ENCODE assay signal across 1 cellular context in genomic region chrX:13653022-13653693, GRCh38.
TF ChIP-seq lines count a peak whose summit lies in the region.

A gene with protein sequence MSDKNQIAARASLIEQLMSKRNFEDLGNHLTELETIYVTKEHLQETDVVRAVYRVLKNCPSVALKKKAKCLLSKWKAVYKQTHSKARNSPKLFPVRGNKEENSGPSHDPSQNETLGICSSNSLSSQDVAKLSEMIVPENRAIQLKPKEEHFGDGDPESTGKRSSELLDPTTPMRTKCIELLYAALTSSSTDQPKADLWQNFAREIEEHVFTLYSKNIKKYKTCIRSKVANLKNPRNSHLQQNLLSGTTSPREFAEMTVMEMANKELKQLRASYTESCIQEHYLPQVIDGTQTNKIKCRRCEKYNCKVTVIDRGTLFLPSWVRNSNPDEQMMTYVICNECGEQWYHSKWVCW (plus strand): TSS chrX:13653141. CDS start chrX:13662509, 9,368 bp downstream.

TF ChIP-seq in HepG2, 621 proteins besides CTCF, POLR2A, EP300 and RAD21 (continued from another document and continues in another):
- TF ChIP-seq ZGPAT (CRISPR knock-in tag; IDR thresholded peaks at IDR 0.05) (peak; percentile 63), BCL6 (CRISPR knock-in tag; IDR thresholded peaks at IDR 0.05) (peak; percentile 7; the same call in 1 of the 2 replicates), JUN (CRISPR knock-in tag; IDR thresholded peaks at IDR 0.05) (0 out of 2 replicates have a peak, but pooled peaks have one; percentile 28), SPEN (CRISPR knock-in tag; IDR thresholded peaks at IDR 0.05; ENCODE audit: low read depth) (peak; percentile 82), ZFX (CRISPR knock-in tag; IDR thresholded peaks at IDR 0.05; ENCODE audit: low read depth) (peak; percentile 76), NR1H2 (CRISPR knock-in tag; IDR thresholded peaks at IDR 0.05; ENCODE audit: borderline replicate concordance, low read depth) (no peak), PHF20 (CRISPR knock-in tag; IDR thresholded peaks at IDR 0.05) (peak; percentile 70; the same call in 1 of the 2 replicates), NR2F6 (IDR thresholded peaks at IDR 0.05) (no peak), NR2F6 (CRISPR knock-in tag; IDR thresholded peaks at IDR 0.05) (0 out of 2 replicates have a peak, but pooled peaks have one; percentile 23), ZSCAN21 (CRISPR knock-in tag; IDR thresholded peaks at IDR 0.05; ENCODE audit: borderline replicate concordance) (0 out of 2 replicates have a peak, but pooled peaks have one; percentile 46), CEBPG (CRISPR knock-in tag; IDR thresholded peaks at IDR 0.05) (no peak), FOXO1 (CRISPR knock-in tag; IDR thresholded peaks at IDR 0.05) (peak; percentile 29; the same call in 1 of the 2 replicates), ZNF777 (CRISPR knock-in tag; IDR thresholded peaks at IDR 0.05) (peak; percentile 53), KDM2A (CRISPR knock-in tag; IDR thresholded peaks at IDR 0.05; ENCODE audit: borderline replicate concordance, low read depth) (peak; percentile 62; the same call in 1 of the 2 replicates), ARID4A (CRISPR knock-in tag; IDR thresholded peaks at IDR 0.05; ENCODE audit: borderline replicate concordance) (peak; percentile 76; the same call in 1 of the 2 replicates), ZNF557 (CRISPR knock-in tag; IDR thresholded peaks at IDR 0.05) (no peak), NFYB (CRISPR knock-in tag; IDR thresholded peaks at IDR 0.05) (peak; percentile 87), SALL1 (CRISPR knock-in tag; IDR thresholded peaks at IDR 0.05) (peak; percentile 70), NCOA2 (CRISPR knock-in tag; IDR thresholded peaks at IDR 0.05) (0 out of 2 replicates have a peak, but pooled peaks have one; percentile 10), YEATS4 (CRISPR knock-in tag; IDR thresholded peaks at IDR 0.05; ENCODE audit: borderline replicate concordance) (peak; percentile 73), ZNF607 (CRISPR knock-in tag; IDR thresholded peaks at IDR 0.05; ENCODE audit: borderline replicate concordance) (0 out of 2 replicates have a peak, but pooled peaks have one; percentile 53), MXI1 (IDR thresholded peaks at IDR 0.05; ENCODE audit: borderline replicate concordance, low read depth, low read length) (peak; percentile 42; the same call in 1 of the 3 replicates), ZNF614 (CRISPR knock-in tag; IDR thresholded peaks at IDR 0.05; ENCODE audit: borderline replicate concordance) (no peak; the same call in 1 of the 2 replicates), KLF16 (CRISPR knock-in tag; IDR thresholded peaks at IDR 0.05) (peak in 1 of 2 experiments; percentile 50; a peak in 2 of 4 replicates), NR2C2 (CRISPR knock-in tag; IDR thresholded peaks at IDR 0.05; ENCODE audit: borderline replicate concordance) (peak; percentile 43; the same call in 1 of the 2 replicates), ZNF781 (CRISPR knock-in tag; IDR thresholded peaks at IDR 0.05; ENCODE audit: borderline replicate concordance, not compliant biosample characterization) (no peak), SOX13 (IDR thresholded peaks at IDR 0.05) (no peak), SOX13 (CRISPR knock-in tag; conservative IDR thresholded peaks at IDR 0.05 in 1 of 2, IDR thresholded peaks at IDR 0.05 in 1 of 2) (peak in 1 of 2 experiments; percentile 17; a peak in 1 of 4 replicates), ZNF430 (CRISPR knock-in tag; IDR thresholded peaks at IDR 0.05) (0 out of 2 replicates have a peak, but pooled peaks have one; percentile 21), JUND (CRISPR knock-in tag; IDR thresholded peaks at IDR 0.05) (0 out of 2 replicates have a peak, but pooled peaks have one; percentile 44), RBFOX2 (IDR thresholded peaks at IDR 0.05; ENCODE audit: low read depth, low read length) (peak; percentile 82), ZNF605 (CRISPR knock-in tag; IDR thresholded peaks at IDR 0.05) (0 out of 2 replicates have a peak, but pooled peaks have one; percentile 43), ZNF768 (CRISPR knock-in tag; IDR thresholded peaks at IDR 0.05) (peak; percentile 21; the same call in 1 of the 2 replicates), POLR2AphosphoS5 (IDR thresholded peaks at IDR 0.05; ENCODE audit: low read depth, low read length) (peak; percentile 39; the same call in 1 of the 2 replicates), ZFY (CRISPR knock-in tag; IDR thresholded peaks at IDR 0.05) (peak; percentile 86), HNRNPLL (IDR thresholded peaks at IDR 0.05; ENCODE audit: low read depth, low read length, poor library complexity, severe bottlenecking) (peak; percentile 74), ZFP82 (CRISPR knock-in tag; IDR thresholded peaks at IDR 0.05; ENCODE audit: borderline replicate concordance) (no peak), GATAD1 (CRISPR knock-in tag; IDR thresholded peaks at IDR 0.05) (peak; percentile 68), TCF12 (IDR thresholded peaks at IDR 0.05) (no peak), TCF12 (CRISPR knock-in tag; IDR thresholded peaks at IDR 0.05) (no peak)
- TF ChIP-seq, protein P1, sequence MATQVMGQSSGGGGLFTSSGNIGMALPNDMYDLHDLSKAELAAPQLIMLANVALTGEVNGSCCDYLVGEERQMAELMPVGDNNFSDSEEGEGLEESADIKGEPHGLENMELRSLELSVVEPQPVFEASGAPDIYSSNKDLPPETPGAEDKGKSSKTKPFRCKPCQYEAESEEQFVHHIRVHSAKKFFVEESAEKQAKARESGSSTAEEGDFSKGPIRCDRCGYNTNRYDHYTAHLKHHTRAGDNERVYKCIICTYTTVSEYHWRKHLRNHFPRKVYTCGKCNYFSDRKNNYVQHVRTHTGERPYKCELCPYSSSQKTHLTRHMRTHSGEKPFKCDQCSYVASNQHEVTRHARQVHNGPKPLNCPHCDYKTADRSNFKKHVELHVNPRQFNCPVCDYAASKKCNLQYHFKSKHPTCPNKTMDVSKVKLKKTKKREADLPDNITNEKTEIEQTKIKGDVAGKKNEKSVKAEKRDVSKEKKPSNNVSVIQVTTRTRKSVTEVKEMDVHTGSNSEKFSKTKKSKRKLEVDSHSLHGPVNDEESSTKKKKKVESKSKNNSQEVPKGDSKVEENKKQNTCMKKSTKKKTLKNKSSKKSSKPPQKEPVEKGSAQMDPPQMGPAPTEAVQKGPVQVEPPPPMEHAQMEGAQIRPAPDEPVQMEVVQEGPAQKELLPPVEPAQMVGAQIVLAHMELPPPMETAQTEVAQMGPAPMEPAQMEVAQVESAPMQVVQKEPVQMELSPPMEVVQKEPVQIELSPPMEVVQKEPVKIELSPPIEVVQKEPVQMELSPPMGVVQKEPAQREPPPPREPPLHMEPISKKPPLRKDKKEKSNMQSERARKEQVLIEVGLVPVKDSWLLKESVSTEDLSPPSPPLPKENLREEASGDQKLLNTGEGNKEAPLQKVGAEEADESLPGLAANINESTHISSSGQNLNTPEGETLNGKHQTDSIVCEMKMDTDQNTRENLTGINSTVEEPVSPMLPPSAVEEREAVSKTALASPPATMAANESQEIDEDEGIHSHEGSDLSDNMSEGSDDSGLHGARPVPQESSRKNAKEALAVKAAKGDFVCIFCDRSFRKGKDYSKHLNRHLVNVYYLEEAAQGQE (IDR thresholded peaks at IDR 0.05; ENCODE audit: borderline replicate concordance in 1 of 2, low read depth in 1 of 2, low read length in 2 of 2): no peak
- TF ChIP-seq, protein P2, sequence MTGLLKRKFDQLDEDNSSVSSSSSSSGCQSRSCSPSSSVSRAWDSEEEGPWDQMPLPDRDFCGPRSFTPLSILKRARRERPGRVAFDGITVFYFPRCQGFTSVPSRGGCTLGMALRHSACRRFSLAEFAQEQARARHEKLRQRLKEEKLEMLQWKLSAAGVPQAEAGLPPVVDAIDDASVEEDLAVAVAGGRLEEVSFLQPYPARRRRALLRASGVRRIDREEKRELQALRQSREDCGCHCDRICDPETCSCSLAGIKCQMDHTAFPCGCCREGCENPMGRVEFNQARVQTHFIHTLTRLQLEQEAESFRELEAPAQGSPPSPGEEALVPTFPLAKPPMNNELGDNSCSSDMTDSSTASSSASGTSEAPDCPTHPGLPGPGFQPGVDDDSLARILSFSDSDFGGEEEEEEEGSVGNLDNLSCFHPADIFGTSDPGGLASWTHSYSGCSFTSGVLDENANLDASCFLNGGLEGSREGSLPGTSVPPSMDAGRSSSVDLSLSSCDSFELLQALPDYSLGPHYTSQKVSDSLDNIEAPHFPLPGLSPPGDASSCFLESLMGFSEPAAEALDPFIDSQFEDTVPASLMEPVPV (CRISPR knock-in tag; IDR thresholded peaks at IDR 0.05): no peak
- TF ChIP-seq, protein P3, sequence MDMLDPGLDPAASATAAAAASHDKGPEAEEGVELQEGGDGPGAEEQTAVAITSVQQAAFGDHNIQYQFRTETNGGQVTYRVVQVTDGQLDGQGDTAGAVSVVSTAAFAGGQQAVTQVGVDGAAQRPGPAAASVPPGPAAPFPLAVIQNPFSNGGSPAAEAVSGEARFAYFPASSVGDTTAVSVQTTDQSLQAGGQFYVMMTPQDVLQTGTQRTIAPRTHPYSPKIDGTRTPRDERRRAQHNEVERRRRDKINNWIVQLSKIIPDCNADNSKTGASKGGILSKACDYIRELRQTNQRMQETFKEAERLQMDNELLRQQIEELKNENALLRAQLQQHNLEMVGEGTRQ (IDR thresholded peaks at IDR 0.05; ENCODE audit: low read depth, low read length): peak; percentile 92
- TF ChIP-seq, protein P3 (CRISPR knock-in tag; IDR thresholded peaks at IDR 0.05; ENCODE audit: borderline replicate concordance): peak; percentile 96; the same call in 1 of the 2 replicates
- TF ChIP-seq, protein P4, sequence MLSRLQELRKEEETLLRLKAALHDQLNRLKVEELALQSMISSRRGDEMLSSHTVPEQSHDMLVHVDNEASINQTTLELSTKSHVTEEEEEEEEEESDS (CRISPR knock-in tag; IDR thresholded peaks at IDR 0.05; ENCODE audit: borderline replicate concordance): no peak
- TF ChIP-seq, protein P5, sequence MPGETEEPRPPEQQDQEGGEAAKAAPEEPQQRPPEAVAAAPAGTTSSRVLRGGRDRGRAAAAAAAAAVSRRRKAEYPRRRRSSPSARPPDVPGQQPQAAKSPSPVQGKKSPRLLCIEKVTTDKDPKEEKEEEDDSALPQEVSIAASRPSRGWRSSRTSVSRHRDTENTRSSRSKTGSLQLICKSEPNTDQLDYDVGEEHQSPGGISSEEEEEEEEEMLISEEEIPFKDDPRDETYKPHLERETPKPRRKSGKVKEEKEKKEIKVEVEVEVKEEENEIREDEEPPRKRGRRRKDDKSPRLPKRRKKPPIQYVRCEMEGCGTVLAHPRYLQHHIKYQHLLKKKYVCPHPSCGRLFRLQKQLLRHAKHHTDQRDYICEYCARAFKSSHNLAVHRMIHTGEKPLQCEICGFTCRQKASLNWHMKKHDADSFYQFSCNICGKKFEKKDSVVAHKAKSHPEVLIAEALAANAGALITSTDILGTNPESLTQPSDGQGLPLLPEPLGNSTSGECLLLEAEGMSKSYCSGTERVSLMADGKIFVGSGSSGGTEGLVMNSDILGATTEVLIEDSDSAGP (CRISPR knock-in tag; IDR thresholded peaks at IDR 0.05; ENCODE audit: borderline replicate concordance): peak; percentile 63; the same call in 1 of the 2 replicates
- TF ChIP-seq, protein P6, sequence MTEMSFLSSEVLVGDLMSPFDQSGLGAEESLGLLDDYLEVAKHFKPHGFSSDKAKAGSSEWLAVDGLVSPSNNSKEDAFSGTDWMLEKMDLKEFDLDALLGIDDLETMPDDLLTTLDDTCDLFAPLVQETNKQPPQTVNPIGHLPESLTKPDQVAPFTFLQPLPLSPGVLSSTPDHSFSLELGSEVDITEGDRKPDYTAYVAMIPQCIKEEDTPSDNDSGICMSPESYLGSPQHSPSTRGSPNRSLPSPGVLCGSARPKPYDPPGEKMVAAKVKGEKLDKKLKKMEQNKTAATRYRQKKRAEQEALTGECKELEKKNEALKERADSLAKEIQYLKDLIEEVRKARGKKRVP (CRISPR knock-in tag; IDR thresholded peaks at IDR 0.05): no peak
